Comparison of ENCODE assay signal across 20 cellular contexts in genomic region chr9:134818000-134818568, GRCh38.
"Had no signal": no experiment of that assay in that cellular context is flagged by ENCODE, and none has a peak within 500 bp of the region (broad histone marks: within the 10 kb centered on the region; RNA-seq: fewer than 3 reads in every experiment).

No MANE protein-coding gene starts in this region.

- H3K4me3 ChIP-seq: cardiac muscle cell had no signal

- H3K9ac ChIP-seq: SK-N-SH had no signal

- H3K27me3 ChIP-seq: brain microvascular endothelial cell, cardiac muscle cell had no signal

- DNase-seq: activated CD4-positive, alpha-beta memory T cell treated with anti-CD3 and anti-CD28 coated beads for 36 hours; activated CD4-positive, alpha-beta T cell treated with anti-CD3 and anti-CD28 coated beads, Interleukin-2, amount 10 ng/mL, durations not matched to agents 7 days and 5 days; activated CD4-positive, CD25-positive, alpha-beta regulatory T cell; activated CD8-positive, alpha-beta memory T cell treated with anti-CD3 and anti-CD28 coated beads for 24 hours; activated gamma-delta T cell; activated naive CD4-positive, alpha-beta T cell treated with anti-CD3 and anti-CD28 coated beads for 36 hours; activated T-cell treated with anti-CD3 and anti-CD28 coated beads, Interleukin-2, amount 50 U/mL, for 4 hours; amygdala; brain microvascular endothelial cell; Kasumi-1; NCI-H1092; NCI-H1417; NCI-H1930; NCI-H446; NCI-H524; SIG-M5; SK-N-SH; T-helper 1 cell had no signal

- H3K9me3 ChIP-seq: SK-N-SH had no signal

- H3K27ac ChIP-seq: brain microvascular endothelial cell, cardiac muscle cell, VCaP had no signal

- H3K4me2 ChIP-seq: SK-N-SH had no signal

- ATAC-seq: activated T-cell treated with anti-CD3 and anti-CD28 coated beads, Interleukin-2, amount 50 U/mL, for 4 hours had no signal
